ENCODE assay signal across 8 cellular contexts in genomic region chr2:87439600-87440183, GRCh38.
A peak's percentile ranks its signal among the peaks of the same experiment; 100 is the strongest.
DNase-seq lines count a peak whose midpoint lies in the region; ATAC-seq, FAIRE-seq and TF ChIP-seq lines count a peak whose summit lies in the region.
"Not testable (repeated sequence)": the region's sequence is repeated elsewhere in the genome, so short reads cannot be mapped to it uniquely, and the experiment has no call there.

No MANE protein-coding gene starts in this region.

- H3K27ac ChIP-seq in A549 = 0 out of 6 replicates have a peak overlapping the region, but pooled peaks of 1 of the 2 experiments have one; percentile 46
- H3K27ac ChIP-seq in HL-60 (replicated peaks) = peak overlapping the region; percentile 46
- not testable (repeated sequence) for H3K27ac ChIP-seq in Panc1 (ENCODE audit: low read length); endodermal cell (ENCODE audit: low read depth, low read length); HepG2 (ENCODE audit: extremely low read length, insufficient read depth, low read length)
- peak overlapping the region; percentile 73 for H3K27ac ChIP-seq in neutrophil

- H3K36me3 Mint-ChIP-seq in endodermal cell (ENCODE audit: low read depth) = not testable (repeated sequence)

- 78% methylated on average over 7 of the region's 7 CpGs for WGBS in A549 (ENCODE audit: missing lambda C conversion rate)
- WGBS in endodermal cell (ENCODE audit: insufficient coverage in 1 of 2, insufficient read length in 1 of 2), 2 experiments = 86 to 93% methylated on average over 1 to 6 of the region's 7 CpGs
- 28% methylated on average over 7 of the region's 7 CpGs for WGBS in HepG2 (ENCODE audit: low lambda C conversion rate)

- not testable (repeated sequence) for H3K27me3 Mint-ChIP-seq in endodermal cell (ENCODE audit: insufficient read depth)

- not testable (repeated sequence) for H3K9ac ChIP-seq in endodermal cell (ENCODE audit: extremely low read depth, low read length, poor library complexity, severe bottlenecking); HepG2 (ENCODE audit: insufficient read depth, low read depth, low read length)

- not testable (repeated sequence) for H3K79me2 ChIP-seq in HepG2 (ENCODE audit: insufficient read depth, low read length)

- not testable (repeated sequence) for H3K9me3 Mint-ChIP-seq in endodermal cell

- not testable (repeated sequence) for H3K27me3 ChIP-seq in HL-60 (ENCODE audit: insufficient read depth, poor library complexity, severe bottlenecking); Panc1 (ENCODE audit: control insufficient read depth, insufficient read depth, low read length); endodermal cell (ENCODE audit: control insufficient read depth, insufficient read depth, low read length, poor library complexity, severe bottlenecking); HepG2 (ENCODE audit: control insufficient read depth in 1 of 2, insufficient read depth in 2 of 2, low read length in 2 of 2); neutrophil

- DNase-seq in A549 (ENCODE audit: low read depth in 1 of 2, low spot score in 1 of 2); Panc1 (ENCODE audit: low read depth, low spot score); HepG2 (ENCODE audit: low spot score): not testable (repeated sequence)
- peak; percentile 8 for DNase-seq in EH (ENCODE audit: low read depth)
- DNase-seq in HL-60 (ENCODE audit: low read depth in 1 of 2, low spot score in 1 of 2) = peak in 1 of 2 experiments; percentile 58
- DNase-seq in amniotic epithelial cell (ENCODE audit: low read depth) = peak; percentile 4
- DNase-seq in endodermal cell = peak; percentile 44

- not testable (repeated sequence) for H3K27ac Mint-ChIP-seq in endodermal cell

- H4K20me1 ChIP-seq in HepG2 (ENCODE audit: insufficient read depth, low read length) = not testable (repeated sequence)

- not testable (repeated sequence) for H3K4me1 ChIP-seq in A549; Panc1 (ENCODE audit: control insufficient read depth, insufficient read depth, low read length); endodermal cell (ENCODE audit: control insufficient read depth, insufficient read depth, low read length); HepG2 (ENCODE audit: insufficient read depth, low read length)
- H3K4me1 ChIP-seq in neutrophil (ENCODE audit: control insufficient read depth in 1 of 2, insufficient read depth in 1 of 2, low read depth in 1 of 2, low read length in 1 of 2) = peaks cover 8 to 17% of the 10 kb centered on the region in 2 experiments

- not testable (repeated sequence) for H3K4me3 Mint-ChIP-seq in endodermal cell

- in situ Hi-C loops in Panc1 (cut with HindIII; ENCODE audit: low pct_unique_long_range_greater_than_20kb, low sequenced_read_pairs); HepG2 (cut with HindIII; ENCODE audit: extremely low pct_ligation_motif_present, low pct_unique_long_range_greater_than_20kb): not testable (repeated sequence)

- not testable (repeated sequence) for H3K36me3 ChIP-seq in Panc1 (ENCODE audit: control insufficient read depth, insufficient read depth, low read length); endodermal cell (ENCODE audit: control insufficient read depth, insufficient read depth, low read length); HepG2 (replicated peaks in 1 of 2; ENCODE audit: control insufficient read depth in 1 of 2, insufficient read depth in 2 of 2, low read length in 2 of 2); neutrophil

- CTCF ChIA-PET in A549 (lab: Yijun Ruan, JAX); Panc1 (lab: Charles Lee); HepG2 (lab: Yijun Ruan, JAX; ENCODE audit: low intra/inter-chr PET ratio, low total read pairs): not testable (repeated sequence)

- H3K4me3 ChIP-seq in A549; HL-60 (replicated peaks; ENCODE audit: insufficient read depth, low read length); Panc1 (ENCODE audit: low read depth in 2 of 2, low read length in 2 of 2); endodermal cell (ENCODE audit: low read length); HepG2 (replicated peaks in 1 of 3; ENCODE audit: insufficient read depth in 1 of 3, low read depth in 2 of 3, low read length in 3 of 3); neutrophil (ENCODE audit: low read depth in 1 of 2, low read length in 1 of 2): not testable (repeated sequence)

- peak; percentile 78 to 80 for ATAC-seq in A549
- peak; percentile 78 for ATAC-seq in Panc1
- peak; percentile 90 for ATAC-seq in HepG2

- not testable (repeated sequence) for H3K4me1 Mint-ChIP-seq in endodermal cell

- not testable (repeated sequence) for TF ChIP-seq POLR2A in A549 (IDR thresholded peaks at IDR 0.05; ENCODE audit: low read length); HepG2 (IDR thresholded peaks at IDR 0.05; ENCODE audit: insufficient read depth in 1 of 2, low read depth in 2 of 2, low read length in 2 of 2)

- TF ChIP-seq CTCF in A549 (IDR thresholded peaks at IDR 0.05); HL-60 (IDR thresholded peaks at IDR 0.05; ENCODE audit: insufficient read depth, low read length); Panc1 (IDR thresholded peaks at IDR 0.05); HepG2 (CRISPR knock-in tag; IDR thresholded peaks at IDR 0.05); neutrophil (IDR thresholded peaks at IDR 0.05): not testable (repeated sequence)
- TF ChIP-seq CTCF in endodermal cell (conservative IDR thresholded peaks at IDR 0.05) = peak; percentile 52

- H2AFZ ChIP-seq in HepG2 (ENCODE audit: low read length) = not testable (repeated sequence)

- POLR2A ChIA-PET in A549 (lab: Yijun Ruan, JAX); Panc1 (lab: Charles Lee); HepG2 (lab: Yijun Ruan, JAX): not testable (repeated sequence)

- not testable (repeated sequence) for H3K4me2 ChIP-seq in A549; HepG2 (ENCODE audit: low read depth, low read length)

- not testable (repeated sequence) for TF ChIP-seq RAD21 in A549 (conservative IDR thresholded peaks at IDR 0.05 in 1 of 2, IDR thresholded peaks at IDR 0.05 in 1 of 2); HepG2 (CRISPR knock-in tag; IDR thresholded peaks at IDR 0.05)

- H3K9me3 ChIP-seq in A549; Panc1 (ENCODE audit: control insufficient read depth, insufficient read depth, low read depth, low read length); endodermal cell (ENCODE audit: control insufficient read depth, low read length); HepG2 (ENCODE audit: low read length); neutrophil: not testable (repeated sequence)

- not testable (repeated sequence) for BruUV-seq in Panc1 (replicated peaks; lab: Mats Ljungman, UMichigan); HepG2 (replicated peaks; lab: Mats Ljungman, UMichigan)

- intact Hi-C loops in Panc1 (cut with micrococcal nuclease; ENCODE audit: unreplicated experiment); HepG2 (cut with micrococcal nuclease; ENCODE audit: unreplicated experiment): not testable (repeated sequence)

- TF ChIP-seq EP300 in A549 (IDR thresholded peaks at IDR 0.05); HepG2 (IDR thresholded peaks at IDR 0.05; ENCODE audit: low read depth in 2 of 2, low read length in 2 of 2); HepG2 (CRISPR knock-in tag; IDR thresholded peaks at IDR 0.05; ENCODE audit: borderline replicate concordance): not testable (repeated sequence)

- FAIRE-seq in A549 (lab: Jason Lieb, UNC); HepG2 (lab: Jason Lieb, UNC): not testable (repeated sequence)

TF ChIP-seq in HepG2, 621 proteins besides CTCF, POLR2A, EP300 and RAD21:
- TF ChIP-seq STAG1 (CRISPR knock-in tag; IDR thresholded peaks at IDR 0.05) = peak; percentile 17
TF ChIP-seq in HepG2: peak in this region for 1; not testable (repeated sequence) for 620.
